ENCODE assay signal across 13 cellular contexts in genomic region chr5:65261499-65261898, GRCh38.
"Had no signal": no experiment of that assay in that cellular context is flagged by ENCODE, and none has a peak within 500 bp of the region (broad histone marks: within the 10 kb centered on the region; RNA-seq: fewer than 3 reads in every experiment).

No MANE protein-coding gene starts in this region.

- H3K36me3 ChIP-seq: brain microvascular endothelial cell, heart right ventricle, pancreas, upper lobe of right lung had no signal

- H3K27me3 Mint-ChIP-seq: activated naive CD4-positive, alpha-beta T cell treated with anti-CD3 and anti-CD28 coated beads, Interleukin-2, amount 10 ng/mL, durations not matched to agents 7 days and 5 days; stimulated activated naive CD8-positive, alpha-beta T cell treated with anti-CD3 and anti-CD28 coated beads, Interleukin-15, Interleukin-2, amounts not matched to agents 100 ng/mL and 50 ng/mL, for 24 hours had no signal

- DNase-seq: activated CD4-positive, alpha-beta T cell treated with anti-CD3 and anti-CD28 coated beads, Interleukin-2, amount 50 U/mL, for 1 hour; activated naive CD4-positive, alpha-beta T cell treated with anti-CD3 and anti-CD28 coated beads, Interleukin-2, amount 10 ng/mL, durations not matched to agents 7 days and 5 days; amniotic stem cell; stimulated activated CD4-positive, alpha-beta T cell treated with anti-CD3 and anti-CD28 coated beads, Interleukin-4, amount 100 ng/mL, for 1 hour; stimulated activated CD8-positive, alpha-beta memory T cell treated with anti-CD3 and anti-CD28 coated beads, Interleukin-4, amount 100 ng/mL, for 48 hours; upper lobe of right lung had no signal

- ATAC-seq: pancreas, upper lobe of right lung, WTC11 had no signal

- H3K4me3 ChIP-seq: heart right ventricle, pancreas, upper lobe of right lung had no signal

- H3K4me3 Mint-ChIP-seq: activated naive CD4-positive, alpha-beta T cell treated with anti-CD3 and anti-CD28 coated beads, Interleukin-2, amount 10 ng/mL, durations not matched to agents 7 days and 5 days; neural crest cell; stimulated activated naive CD8-positive, alpha-beta T cell treated with anti-CD3 and anti-CD28 coated beads, Interleukin-15, Interleukin-2, amounts not matched to agents 100 ng/mL and 50 ng/mL, for 24 hours; WTC11 had no signal

- H3K27me3 ChIP-seq: brain microvascular endothelial cell, heart right ventricle, pancreas, upper lobe of right lung had no signal

- H3K9me3 Mint-ChIP-seq: activated naive CD4-positive, alpha-beta T cell treated with anti-CD3 and anti-CD28 coated beads, Interleukin-2, amount 10 ng/mL, durations not matched to agents 7 days and 5 days; activated T-helper 2 cell treated with anti-CD3 and anti-CD28 coated beads, Interferon-gamma antibody, Interleukin-2, Interleukin-4, amounts not matched to agents 10 μg/mL and 5 μg/mL and 100 μg/mL, durations not matched to agents 14 hours and 24 hours and 36 hours; neural crest cell; stimulated activated naive CD8-positive, alpha-beta T cell treated with anti-CD3 and anti-CD28 coated beads, Interleukin-15, Interleukin-2, amounts not matched to agents 100 ng/mL and 50 ng/mL, for 24 hours had no signal

- H3K27ac Mint-ChIP-seq: activated naive CD4-positive, alpha-beta T cell treated with anti-CD3 and anti-CD28 coated beads, Interleukin-2, amount 10 ng/mL, durations not matched to agents 7 days and 5 days; activated T-helper 2 cell treated with anti-CD3 and anti-CD28 coated beads, Interferon-gamma antibody, Interleukin-2, Interleukin-4, amounts not matched to agents 10 μg/mL and 5 μg/mL and 100 μg/mL, durations not matched to agents 14 hours and 24 hours and 36 hours; stimulated activated naive CD8-positive, alpha-beta T cell treated with anti-CD3 and anti-CD28 coated beads, Interleukin-15, Interleukin-2, amounts not matched to agents 100 ng/mL and 50 ng/mL, for 24 hours had no signal

- H3K36me3 Mint-ChIP-seq: activated naive CD4-positive, alpha-beta T cell treated with anti-CD3 and anti-CD28 coated beads, Interleukin-2, amount 10 ng/mL, durations not matched to agents 7 days and 5 days; WTC11 had no signal

- H3K9me3 ChIP-seq: heart right ventricle, pancreas, upper lobe of right lung had no signal

- H3K4me1 ChIP-seq: pancreas, upper lobe of right lung had no signal

- H3K4me1 Mint-ChIP-seq: activated naive CD4-positive, alpha-beta T cell treated with anti-CD3 and anti-CD28 coated beads, Interleukin-2, amount 10 ng/mL, durations not matched to agents 7 days and 5 days had no signal

- H3K27ac ChIP-seq: heart right ventricle, pancreas, upper lobe of right lung had no signal
